1 cellular context compared by ENCODE assay signal in the genomic region with DNA sequence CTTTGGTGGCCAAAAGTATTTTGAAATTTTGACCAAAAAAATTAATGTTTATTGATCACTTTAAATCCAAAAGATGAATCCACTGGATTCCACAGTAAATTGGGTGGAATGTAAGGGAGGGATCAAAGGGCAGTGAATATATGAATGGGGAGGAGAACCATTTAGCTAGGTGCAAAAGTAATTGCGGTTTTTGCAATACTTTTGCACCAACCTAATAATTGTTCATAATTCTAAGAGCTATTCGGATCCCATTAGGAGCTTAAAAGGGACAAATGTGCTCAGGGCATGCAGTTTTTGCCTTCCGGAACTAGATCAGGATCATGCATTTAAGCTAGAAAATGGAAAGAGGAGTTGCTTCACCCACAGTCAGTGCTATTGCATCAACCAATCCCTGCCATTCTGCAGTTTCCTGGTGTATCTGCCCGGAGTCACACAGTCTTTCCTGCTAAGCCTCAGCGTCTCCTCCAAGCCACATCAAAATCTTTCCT.
TF ChIP-seq lines count a peak whose summit lies in the region.

A gene (plus strand): TSS at position 438 of the 488 bp plus-strand sequence. CDS start 4,396 bp downstream, outside the sequence.

TF ChIP-seq in K562, 482 proteins besides CTCF, POLR2A, EP300 and RAD21 (continued from another document):
- TF ChIP-seq, protein P1, sequence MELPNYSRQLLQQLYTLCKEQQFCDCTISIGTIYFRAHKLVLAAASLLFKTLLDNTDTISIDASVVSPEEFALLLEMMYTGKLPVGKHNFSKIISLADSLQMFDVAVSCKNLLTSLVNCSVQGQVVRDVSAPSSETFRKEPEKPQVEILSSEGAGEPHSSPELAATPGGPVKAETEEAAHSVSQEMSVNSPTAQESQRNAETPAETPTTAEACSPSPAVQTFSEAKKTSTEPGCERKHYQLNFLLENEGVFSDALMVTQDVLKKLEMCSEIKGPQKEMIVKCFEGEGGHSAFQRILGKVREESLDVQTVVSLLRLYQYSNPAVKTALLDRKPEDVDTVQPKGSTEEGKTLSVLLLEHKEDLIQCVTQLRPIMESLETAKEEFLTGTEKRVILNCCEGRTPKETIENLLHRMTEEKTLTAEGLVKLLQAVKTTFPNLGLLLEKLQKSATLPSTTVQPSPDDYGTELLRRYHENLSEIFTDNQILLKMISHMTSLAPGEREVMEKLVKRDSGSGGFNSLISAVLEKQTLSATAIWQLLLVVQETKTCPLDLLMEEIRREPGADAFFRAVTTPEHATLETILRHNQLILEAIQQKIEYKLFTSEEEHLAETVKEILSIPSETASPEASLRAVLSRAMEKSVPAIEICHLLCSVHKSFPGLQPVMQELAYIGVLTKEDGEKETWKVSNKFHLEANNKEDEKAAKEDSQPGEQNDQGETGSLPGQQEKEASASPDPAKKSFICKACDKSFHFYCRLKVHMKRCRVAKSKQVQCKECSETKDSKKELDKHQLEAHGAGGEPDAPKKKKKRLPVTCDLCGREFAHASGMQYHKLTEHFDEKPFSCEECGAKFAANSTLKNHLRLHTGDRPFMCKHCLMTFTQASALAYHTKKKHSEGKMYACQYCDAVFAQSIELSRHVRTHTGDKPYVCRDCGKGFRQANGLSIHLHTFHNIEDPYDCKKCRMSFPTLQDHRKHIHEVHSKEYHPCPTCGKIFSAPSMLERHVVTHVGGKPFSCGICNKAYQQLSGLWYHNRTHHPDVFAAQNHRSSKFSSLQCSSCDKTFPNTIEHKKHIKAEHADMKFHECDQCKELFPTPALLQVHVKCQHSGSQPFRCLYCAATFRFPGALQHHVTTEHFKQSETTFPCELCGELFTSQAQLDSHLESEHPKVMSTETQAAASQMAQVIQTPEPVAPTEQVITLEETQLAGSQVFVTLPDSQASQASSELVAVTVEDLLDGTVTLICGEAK (IDR thresholded peaks at IDR 0.05) = peak; percentile 67
- TF ChIP-seq, protein P1 (CRISPR knock-in tag; IDR thresholded peaks at IDR 0.05) = no peak
- TF ChIP-seq, protein P2, sequence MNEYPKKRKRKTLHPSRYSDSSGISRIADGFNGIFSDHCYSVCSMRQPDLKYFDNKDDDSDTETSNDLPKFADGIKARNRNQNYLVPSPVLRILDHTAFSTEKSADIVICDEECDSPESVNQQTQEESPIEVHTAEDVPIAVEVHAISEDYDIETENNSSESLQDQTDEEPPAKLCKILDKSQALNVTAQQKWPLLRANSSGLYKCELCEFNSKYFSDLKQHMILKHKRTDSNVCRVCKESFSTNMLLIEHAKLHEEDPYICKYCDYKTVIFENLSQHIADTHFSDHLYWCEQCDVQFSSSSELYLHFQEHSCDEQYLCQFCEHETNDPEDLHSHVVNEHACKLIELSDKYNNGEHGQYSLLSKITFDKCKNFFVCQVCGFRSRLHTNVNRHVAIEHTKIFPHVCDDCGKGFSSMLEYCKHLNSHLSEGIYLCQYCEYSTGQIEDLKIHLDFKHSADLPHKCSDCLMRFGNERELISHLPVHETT (CRISPR knock-in tag; conservative IDR thresholded peaks at IDR 0.05 in 1 of 2, IDR thresholded peaks at IDR 0.05 in 1 of 2) = no peak
- TF ChIP-seq, protein P3, sequence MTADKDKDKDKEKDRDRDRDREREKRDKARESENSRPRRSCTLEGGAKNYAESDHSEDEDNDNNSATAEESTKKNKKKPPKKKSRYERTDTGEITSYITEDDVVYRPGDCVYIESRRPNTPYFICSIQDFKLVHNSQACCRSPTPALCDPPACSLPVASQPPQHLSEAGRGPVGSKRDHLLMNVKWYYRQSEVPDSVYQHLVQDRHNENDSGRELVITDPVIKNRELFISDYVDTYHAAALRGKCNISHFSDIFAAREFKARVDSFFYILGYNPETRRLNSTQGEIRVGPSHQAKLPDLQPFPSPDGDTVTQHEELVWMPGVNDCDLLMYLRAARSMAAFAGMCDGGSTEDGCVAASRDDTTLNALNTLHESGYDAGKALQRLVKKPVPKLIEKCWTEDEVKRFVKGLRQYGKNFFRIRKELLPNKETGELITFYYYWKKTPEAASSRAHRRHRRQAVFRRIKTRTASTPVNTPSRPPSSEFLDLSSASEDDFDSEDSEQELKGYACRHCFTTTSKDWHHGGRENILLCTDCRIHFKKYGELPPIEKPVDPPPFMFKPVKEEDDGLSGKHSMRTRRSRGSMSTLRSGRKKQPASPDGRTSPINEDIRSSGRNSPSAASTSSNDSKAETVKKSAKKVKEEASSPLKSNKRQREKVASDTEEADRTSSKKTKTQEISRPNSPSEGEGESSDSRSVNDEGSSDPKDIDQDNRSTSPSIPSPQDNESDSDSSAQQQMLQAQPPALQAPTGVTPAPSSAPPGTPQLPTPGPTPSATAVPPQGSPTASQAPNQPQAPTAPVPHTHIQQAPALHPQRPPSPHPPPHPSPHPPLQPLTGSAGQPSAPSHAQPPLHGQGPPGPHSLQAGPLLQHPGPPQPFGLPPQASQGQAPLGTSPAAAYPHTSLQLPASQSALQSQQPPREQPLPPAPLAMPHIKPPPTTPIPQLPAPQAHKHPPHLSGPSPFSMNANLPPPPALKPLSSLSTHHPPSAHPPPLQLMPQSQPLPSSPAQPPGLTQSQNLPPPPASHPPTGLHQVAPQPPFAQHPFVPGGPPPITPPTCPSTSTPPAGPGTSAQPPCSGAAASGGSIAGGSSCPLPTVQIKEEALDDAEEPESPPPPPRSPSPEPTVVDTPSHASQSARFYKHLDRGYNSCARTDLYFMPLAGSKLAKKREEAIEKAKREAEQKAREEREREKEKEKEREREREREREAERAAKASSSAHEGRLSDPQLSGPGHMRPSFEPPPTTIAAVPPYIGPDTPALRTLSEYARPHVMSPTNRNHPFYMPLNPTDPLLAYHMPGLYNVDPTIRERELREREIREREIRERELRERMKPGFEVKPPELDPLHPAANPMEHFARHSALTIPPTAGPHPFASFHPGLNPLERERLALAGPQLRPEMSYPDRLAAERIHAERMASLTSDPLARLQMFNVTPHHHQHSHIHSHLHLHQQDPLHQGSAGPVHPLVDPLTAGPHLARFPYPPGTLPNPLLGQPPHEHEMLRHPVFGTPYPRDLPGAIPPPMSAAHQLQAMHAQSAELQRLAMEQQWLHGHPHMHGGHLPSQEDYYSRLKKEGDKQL (CRISPR knock-in tag; IDR thresholded peaks at IDR 0.05; ENCODE audit: borderline replicate concordance) = no peak
- TF ChIP-seq COPS2 (conservative IDR thresholded peaks at IDR 0.05) (no peak), CEBPB (tag; IDR thresholded peaks at IDR 0.05) (peak; percentile 42; the same call in 1 of the 2 replicates), MTA3 (IDR thresholded peaks at IDR 0.05; ENCODE audit: borderline replicate concordance) (no peak), SIN3A (IDR thresholded peaks at IDR 0.05; ENCODE audit: borderline replicate concordance in 2 of 2, control insufficient read depth in 1 of 2, low read depth in 2 of 2, low read length in 2 of 2) (no peak), TAL1 (IDR thresholded peaks at IDR 0.05) (no peak), RBM34 (IDR thresholded peaks at IDR 0.05; ENCODE audit: borderline replicate concordance, insufficient read depth, low read length) (no peak)
- TF ChIP-seq, protein P4, sequence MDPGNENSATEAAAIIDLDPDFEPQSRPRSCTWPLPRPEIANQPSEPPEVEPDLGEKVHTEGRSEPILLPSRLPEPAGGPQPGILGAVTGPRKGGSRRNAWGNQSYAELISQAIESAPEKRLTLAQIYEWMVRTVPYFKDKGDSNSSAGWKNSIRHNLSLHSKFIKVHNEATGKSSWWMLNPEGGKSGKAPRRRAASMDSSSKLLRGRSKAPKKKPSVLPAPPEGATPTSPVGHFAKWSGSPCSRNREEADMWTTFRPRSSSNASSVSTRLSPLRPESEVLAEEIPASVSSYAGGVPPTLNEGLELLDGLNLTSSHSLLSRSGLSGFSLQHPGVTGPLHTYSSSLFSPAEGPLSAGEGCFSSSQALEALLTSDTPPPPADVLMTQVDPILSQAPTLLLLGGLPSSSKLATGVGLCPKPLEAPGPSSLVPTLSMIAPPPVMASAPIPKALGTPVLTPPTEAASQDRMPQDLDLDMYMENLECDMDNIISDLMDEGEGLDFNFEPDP (CRISPR knock-in tag; IDR thresholded peaks at IDR 0.05) = no peak
